14 cellular contexts compared by ENCODE assay signal in genomic region chr1:44016875-44017400, GRCh38.
"Had no signal": no experiment of that assay in that cellular context is flagged by ENCODE, and none has a peak within 500 bp of the region (broad histone marks: within the 10 kb centered on the region; RNA-seq: fewer than 3 reads in every experiment).

No MANE protein-coding gene starts in this region.

- H3K4me1 ChIP-seq: left lung had no signal

- ATAC-seq: activated CD4-positive, CD25-positive, alpha-beta regulatory T cell treated with anti-CD3 and anti-CD28 coated beads, Interleukin-2, amount 50 U/mL, for 24 hours; activated T-cell treated with anti-CD3 and anti-CD28 coated beads, Interleukin-2, amount 50 U/mL, for 72 hours; left lung; right cardiac atrium had no signal

- H3K27ac Mint-ChIP-seq: activated naive CD8-positive, alpha-beta T cell treated with anti-CD3 and anti-CD28 coated beads, Interleukin-2, amount 10 ng/mL, durations not matched to agents 7 days and 5 days; activated T-cell treated with anti-CD3 and anti-CD28 coated beads, Interleukin-2, amount 50 U/mL, for 72 hours; T-helper 2 cell treated with Interferon-gamma antibody and Interleukin-4, amounts not matched to agents 5 μg/mL and 100 μg/mL, for 36 hours had no signal

- H3K4me2 ChIP-seq: smooth muscle cell had no signal

- H3K4me3 Mint-ChIP-seq: activated naive CD8-positive, alpha-beta T cell treated with anti-CD3 and anti-CD28 coated beads, Interleukin-2, amount 10 ng/mL, durations not matched to agents 7 days and 5 days; activated T-cell treated with anti-CD3 and anti-CD28 coated beads, Interleukin-2, amount 50 U/mL, for 72 hours; T-helper 2 cell treated with Interferon-gamma antibody and Interleukin-4, amounts not matched to agents 5 μg/mL and 100 μg/mL, for 36 hours had no signal

- H3K27me3 ChIP-seq: cardiac muscle cell, left lung, tibial nerve, vagina had no signal

- DNase-seq: activated gamma-delta T cell treated with Interleukin-2 at 50 U/mL for 16 hours; activated naive CD8-positive, alpha-beta T cell treated with anti-CD3 and anti-CD28 coated beads, Interleukin-2, amount 10 ng/mL, durations not matched to agents 7 days and 5 days; activated T-cell treated with anti-CD3 and anti-CD28 coated beads, Interleukin-2, amount 50 U/mL, for 72 hours; aorta; cortex of kidney; right cardiac atrium; SW 1271 had no signal

- H3K4me3 ChIP-seq: cardiac muscle cell, left lung, smooth muscle cell, tibial nerve, vagina had no signal

- H3K36me3 ChIP-seq: cardiac muscle cell, left lung had no signal

- H3K9me3 Mint-ChIP-seq: activated naive CD8-positive, alpha-beta T cell treated with anti-CD3 and anti-CD28 coated beads, Interleukin-2, amount 10 ng/mL, durations not matched to agents 7 days and 5 days; activated T-cell treated with anti-CD3 and anti-CD28 coated beads, Interleukin-2, amount 50 U/mL, for 72 hours; T-helper 2 cell treated with Interferon-gamma antibody and Interleukin-4, amounts not matched to agents 5 μg/mL and 100 μg/mL, for 36 hours had no signal

- H3K27ac ChIP-seq: cardiac muscle cell, left lung, tibial nerve, vagina had no signal

- H3K9me3 ChIP-seq: left lung, tibial nerve, vagina had no signal
